In genomic region chr2:130307850-130308249, GRCh38 we compare ENCODE assay signal across 33 cellular contexts.
"Had no signal": no experiment of that assay in that cellular context is flagged by ENCODE, and none has a peak within 500 bp of the region (broad histone marks: within the 10 kb centered on the region; RNA-seq: fewer than 3 reads in every experiment).

No MANE protein-coding gene starts in this region.

- H3K27ac Mint-ChIP-seq: activated B cell treated with CpG ODN at 0.5 μM for 24 hours; activated CD4-positive, alpha-beta memory T cell treated with anti-CD3 and anti-CD28 coated beads for 36 hours; activated CD4-positive, alpha-beta T cell treated with anti-CD3 and anti-CD28 coated beads for 36 hours; activated CD4-positive, alpha-beta T cell treated with anti-CD3 and anti-CD28 coated beads, Interleukin-2, amount 10 ng/mL, durations not matched to agents 24 days and 14 days; activated CD8-positive, alpha-beta T cell treated with anti-CD3 and anti-CD28 coated beads, Interleukin-2, amount 10 ng/mL, durations not matched to agents 7 days and 5 days; activated naive CD4-positive, alpha-beta T cell treated with anti-CD3 and anti-CD28 coated beads, Interleukin-2, amount 10 ng/mL, durations not matched to agents 7 days and 5 days; activated naive CD4-positive, alpha-beta T cell treated with anti-CD3 and anti-CD28 coated beads, Interleukin-2, amount 50 U/mL, for 72 hours; activated naive CD8-positive, alpha-beta T cell treated with anti-CD3 and anti-CD28 coated beads, Interleukin-2, amount 10 ng/mL, durations not matched to agents 7 days and 5 days; activated T-cell treated with anti-CD3 and anti-CD28 coated beads, Interleukin-2, amount 50 U/mL, for 24 hours; activated T-cell treated with anti-CD3 and anti-CD28 coated beads, Interleukin-2, amount 50 U/mL, for 72 hours; T-cell; T-helper 1 cell treated with Interleukin-12 subunit alpha and Interleukin-12 subunit beta and Interleukin-4 antibody, amounts not matched to agents 30 μg/mL and 1 μg/mL, for 36 hours had no signal

- H3K4me3 ChIP-seq: cardiac muscle cell, colonic mucosa, esophagus muscularis mucosa, gastroesophageal sphincter, heart right ventricle, hepatocyte had no signal

- H3K36me3 Mint-ChIP-seq: activated CD4-positive, alpha-beta memory T cell treated with anti-CD3 and anti-CD28 coated beads for 36 hours; activated naive CD4-positive, alpha-beta T cell treated with anti-CD3 and anti-CD28 coated beads, Interleukin-2, amount 10 ng/mL, durations not matched to agents 7 days and 5 days; activated naive CD4-positive, alpha-beta T cell treated with anti-CD3 and anti-CD28 coated beads, Interleukin-2, amount 50 U/mL, for 72 hours; activated naive CD8-positive, alpha-beta T cell treated with anti-CD3 and anti-CD28 coated beads, Interleukin-2, amount 10 ng/mL, durations not matched to agents 7 days and 5 days; T-cell had no signal

- H3K4me1 ChIP-seq: colonic mucosa, esophagus muscularis mucosa, gastroesophageal sphincter, heart right ventricle had no signal

- H3K27ac ChIP-seq: brain microvascular endothelial cell, cardiac muscle cell, colonic mucosa, esophagus muscularis mucosa, gastroesophageal sphincter, heart right ventricle, hepatocyte, WERI-Rb-1 had no signal

- H3K9me3 ChIP-seq: colonic mucosa, esophagus muscularis mucosa, gastroesophageal sphincter, heart right ventricle had no signal

- DNase-seq: activated B cell treated with CpG ODN at 0.5 μM for 24 hours; activated CD4-positive, alpha-beta memory T cell treated with anti-CD3 and anti-CD28 coated beads for 36 hours; activated CD4-positive, alpha-beta T cell treated with anti-CD3 and anti-CD28 coated beads for 36 hours; activated CD8-positive, alpha-beta memory T cell treated with anti-CD3 and anti-CD28 coated beads, Interleukin-2, amount 50 U/mL, for 48 hours; activated CD8-positive, alpha-beta T cell treated with anti-CD3 and anti-CD28 coated beads, Interleukin-2, amount 10 ng/mL, durations not matched to agents 7 days and 5 days; activated gamma-delta T cell; activated naive CD4-positive, alpha-beta T cell; activated naive CD4-positive, alpha-beta T cell treated with anti-CD3 and anti-CD28 coated beads, Interleukin-2, amount 10 ng/mL, durations not matched to agents 7 days and 5 days; activated naive CD8-positive, alpha-beta T cell treated with anti-CD3 and anti-CD28 coated beads, Interleukin-2, amount 10 ng/mL, durations not matched to agents 7 days and 5 days; activated T-cell treated with anti-CD3 and anti-CD28 coated beads for 4 hours; activated T-cell treated with anti-CD3 and anti-CD28 coated beads, Interleukin-2, amount 50 U/mL, for 24 hours; activated T-cell treated with anti-CD3 and anti-CD28 coated beads, Interleukin-2, amount 50 U/mL, for 72 hours; brain microvascular endothelial cell; central memory CD4-positive, alpha-beta T cell; cerebellar nuclear complex; colonic mucosa; effector CD8-positive, alpha-beta T cell; foreskin melanocyte; heart right ventricle; T-cell; T-helper 9 cell; WERI-Rb-1 had no signal

- H3K27me3 Mint-ChIP-seq: activated CD4-positive, alpha-beta memory T cell treated with anti-CD3 and anti-CD28 coated beads for 36 hours had no signal

- H3K4me3 Mint-ChIP-seq: activated B cell treated with CpG ODN at 0.5 μM for 24 hours; activated CD4-positive, alpha-beta memory T cell treated with anti-CD3 and anti-CD28 coated beads for 36 hours; activated CD4-positive, alpha-beta T cell treated with anti-CD3 and anti-CD28 coated beads for 36 hours; activated CD4-positive, alpha-beta T cell treated with anti-CD3 and anti-CD28 coated beads, Interleukin-2, amount 10 ng/mL, durations not matched to agents 24 days and 14 days; activated CD8-positive, alpha-beta T cell treated with anti-CD3 and anti-CD28 coated beads, Interleukin-2, amount 10 ng/mL, durations not matched to agents 7 days and 5 days; activated naive CD4-positive, alpha-beta T cell treated with anti-CD3 and anti-CD28 coated beads, Interleukin-2, amount 10 ng/mL, durations not matched to agents 7 days and 5 days; activated naive CD8-positive, alpha-beta T cell treated with anti-CD3 and anti-CD28 coated beads, Interleukin-2, amount 10 ng/mL, durations not matched to agents 7 days and 5 days; activated T-cell treated with anti-CD3 and anti-CD28 coated beads, Interleukin-2, amount 50 U/mL, for 24 hours; activated T-cell treated with anti-CD3 and anti-CD28 coated beads, Interleukin-2, amount 50 U/mL, for 72 hours; T-cell; T-helper 1 cell treated with Interleukin-12 subunit alpha and Interleukin-12 subunit beta and Interleukin-4 antibody, amounts not matched to agents 30 μg/mL and 1 μg/mL, for 36 hours had no signal

- H3K4me1 Mint-ChIP-seq: activated B cell treated with CpG ODN at 0.5 μM for 24 hours; activated CD4-positive, alpha-beta T cell treated with anti-CD3 and anti-CD28 coated beads for 36 hours; activated CD4-positive, alpha-beta T cell treated with anti-CD3 and anti-CD28 coated beads, Interleukin-2, amount 10 ng/mL, durations not matched to agents 24 days and 14 days; activated naive CD4-positive, alpha-beta T cell treated with anti-CD3 and anti-CD28 coated beads, Interleukin-2, amount 10 ng/mL, durations not matched to agents 7 days and 5 days; activated naive CD8-positive, alpha-beta T cell treated with anti-CD3 and anti-CD28 coated beads, Interleukin-2, amount 10 ng/mL, durations not matched to agents 7 days and 5 days; T-cell had no signal

- H3K27me3 ChIP-seq: brain microvascular endothelial cell, colonic mucosa had no signal

- FAIRE-seq: astrocyte, endometrium, endothelial cell of umbilical vein had no signal

- H3K9me3 Mint-ChIP-seq: activated B cell treated with CpG ODN at 0.5 μM for 24 hours; activated CD4-positive, alpha-beta memory T cell treated with anti-CD3 and anti-CD28 coated beads for 36 hours; activated CD4-positive, alpha-beta T cell treated with anti-CD3 and anti-CD28 coated beads, Interleukin-2, amount 10 ng/mL, durations not matched to agents 24 days and 14 days; activated naive CD4-positive, alpha-beta T cell treated with anti-CD3 and anti-CD28 coated beads, Interleukin-2, amount 10 ng/mL, durations not matched to agents 7 days and 5 days; activated naive CD4-positive, alpha-beta T cell treated with anti-CD3 and anti-CD28 coated beads, Interleukin-2, amount 50 U/mL, for 72 hours; activated naive CD8-positive, alpha-beta T cell treated with anti-CD3 and anti-CD28 coated beads, Interleukin-2, amount 10 ng/mL, durations not matched to agents 7 days and 5 days; activated T-cell treated with anti-CD3 and anti-CD28 coated beads, Interleukin-2, amount 50 U/mL, for 24 hours; activated T-cell treated with anti-CD3 and anti-CD28 coated beads, Interleukin-2, amount 50 U/mL, for 72 hours; T-cell; T-helper 1 cell treated with Interleukin-12 subunit alpha and Interleukin-12 subunit beta and Interleukin-4 antibody, amounts not matched to agents 30 μg/mL and 1 μg/mL, for 36 hours had no signal

- H3K36me3 ChIP-seq: brain microvascular endothelial cell, cardiac muscle cell, colonic mucosa, esophagus muscularis mucosa, gastroesophageal sphincter, heart right ventricle, WERI-Rb-1 had no signal

- ATAC-seq: activated CD4-positive, alpha-beta T cell treated with anti-CD3 and anti-CD28 coated beads for 36 hours; activated CD4-positive, CD25-positive, alpha-beta regulatory T cell treated with anti-CD3 and anti-CD28 coated beads, Interleukin-2, amount 50 U/mL, for 24 hours; activated CD8-positive, alpha-beta T cell treated with anti-CD3 and anti-CD28 coated beads, Interleukin-2, amount 10 ng/mL, durations not matched to agents 7 days and 5 days; activated naive CD4-positive, alpha-beta T cell treated with anti-CD3 and anti-CD28 coated beads, Interleukin-2, amount 50 U/mL, for 72 hours; activated T-cell treated with anti-CD3 and anti-CD28 coated beads, Interleukin-2, amount 50 U/mL, for 72 hours; gastroesophageal sphincter; heart right ventricle; T-cell had no signal
